27 cellular contexts compared by ENCODE assay signal in the genomic region with DNA sequence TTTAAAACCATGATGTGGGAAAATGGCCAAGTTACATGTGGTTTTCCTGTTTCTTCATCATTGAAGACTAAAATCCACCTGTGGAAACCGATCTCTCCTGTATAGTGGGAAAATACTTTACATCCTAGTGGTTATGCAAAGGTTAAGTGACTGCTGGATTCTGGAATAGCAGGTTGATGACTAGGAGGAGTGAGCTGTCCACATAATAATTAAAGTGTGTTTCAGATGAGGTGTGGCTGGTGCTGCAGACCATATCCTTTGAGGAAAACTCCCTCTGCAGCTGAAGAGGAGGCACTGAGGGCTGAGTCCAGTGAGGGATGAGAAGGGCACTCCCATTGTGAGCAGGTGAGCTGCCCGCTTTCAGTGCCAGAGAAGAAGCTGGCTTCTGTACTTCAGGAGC. TPM values are rescaled to one million over a fixed set of nuclear protein-coding genes. Genes with fewer than 3 reads are reported as not detected.
DNase-seq lines count a peak whose midpoint lies in the region; ATAC-seq and TF ChIP-seq lines count a peak whose summit lies in the region.
"Had no signal": no experiment of that assay in that cellular context is flagged by ENCODE, and none has a peak within 500 bp of the region (broad histone marks: within the 10 kb centered on the region; RNA-seq: fewer than 3 reads in every experiment).

No MANE protein-coding gene starts in this region.

- ATAC-seq in HG02759 (IDR thresholded peaks at IDR 0.05; ENCODE audit: unreplicated experiment), result no peak
- no peak for ATAC-seq in HG02885 (IDR thresholded peaks at IDR 0.05; ENCODE audit: poor library complexity, unreplicated experiment)
- no peak for ATAC-seq in natural killer cell treated with Interleukin-12 subunit alpha and Interleukin-12 subunit beta and Interleukin-15 and Interleukin-18, amount 100 ng/mL, for 72 hours
- ATAC-seq: CD8-positive, alpha-beta T cell; foreskin keratinocyte; Right ventricle myocardium inferior; stimulated activated naive CD8-positive, alpha-beta T cell treated with anti-CD3 and anti-CD28 coated beads, Interleukin-15, amount 100 ng/mL, for 72 hours had no signal

- no peaks in the 10 kb centered on the region for H3K27me3 Mint-ChIP-seq in natural killer cell treated with Interleukin-12 subunit alpha and Interleukin-12 subunit beta and Interleukin-15 and Interleukin-18, amount 100 ng/mL, for 72 hours
- H3K27me3 Mint-ChIP-seq: stimulated activated naive CD8-positive, alpha-beta T cell treated with anti-CD3 and anti-CD28 coated beads, Interleukin-15, amount 100 ng/mL, for 72 hours had no signal

- H3K4me2 ChIP-seq in mammary epithelial cell (ENCODE audit: insufficient read depth, low read depth, low read length), result no peak overlapping the region
- H3K4me2 ChIP-seq: hepatocyte had no signal

- no peaks in the 10 kb centered on the region for H3K9me3 ChIP-seq in mammary epithelial cell (replicated peaks; ENCODE audit: insufficient read depth, low read length)
- H3K9me3 ChIP-seq: MG63, transverse colon had no signal

- peaks cover 8% of the 10 kb centered on the region for H3K36me3 Mint-ChIP-seq in natural killer cell treated with Interleukin-12 subunit alpha and Interleukin-12 subunit beta and Interleukin-15 and Interleukin-18, amount 100 ng/mL, for 72 hours
- H3K36me3 Mint-ChIP-seq: activated naive CD8-positive, alpha-beta T cell; CD8-positive, alpha-beta T cell had no signal

- CTCF ChIA-PET in mammary epithelial cell (lab: Charles Lee; ENCODE audit: low non-redundant PET), result no interaction called here

- TF ChIP-seq CTCF in mammary epithelial cell (conservative IDR thresholded peaks at IDR 0.05 in 1 of 2, IDR thresholded peaks at IDR 0.05 in 1 of 2; ENCODE audit: extremely low read depth in 1 of 2, insufficient read depth in 1 of 2, low read depth in 1 of 2, low read length in 2 of 2), result peak in 1 of 2 donors; percentile 34

- H3K27ac ChIP-seq in mammary epithelial cell (ENCODE audit: insufficient read depth, low read depth, low read length) (no peak overlapping the region), layer of hippocampus (ENCODE audit: low read depth, low read length) (peak overlapping the region; percentile 14)
- H3K27ac ChIP-seq: coronary artery, foreskin keratinocyte, hepatocyte, transverse colon had no signal

- H3K79me2 ChIP-seq in mammary epithelial cell (ENCODE audit: insufficient read depth, low read length), result no peaks in the 10 kb centered on the region
- H3K79me2 ChIP-seq: hepatocyte had no signal

- DNase-seq in DMS53 treated with DMSO at 0.1 percent for 48 hours (lab: John Stamatoyannopoulos, UW; ENCODE audit: unreplicated experiment) (peak; percentile 78), NCI-H510A (lab: John Stamatoyannopoulos, UW) (peak; percentile 21), mammary epithelial cell (peak; percentile 42)
- DNase-seq in activated effector memory CD4-positive, alpha-beta T cell treated with Interleukin-2 at 50 U/mL for 16 hours, result no peak
- DNase-seq in natural killer cell treated with Interleukin-12 subunit alpha and Interleukin-12 subunit beta and Interleukin-15 and Interleukin-18, amount 100 ng/mL, for 72 hours (ENCODE audit: low spot score), result no peak
- DNase-seq: CD8-positive, alpha-beta T cell; EL; H9; MG63; NCI-H1694 treated with DMSO at 0.1 percent for 48 hours; NCI-H446 treated with DMSO at 0.1 percent for 48 hours; occipital lobe; retina; stimulated activated CD4-positive, alpha-beta T cell treated with anti-CD3 and anti-CD28 coated beads, Interleukin-4, amount 100 ng/mL, for 4 hours; stimulated activated naive CD8-positive, alpha-beta T cell treated with anti-CD3 and anti-CD28 coated beads, Interleukin-15, amount 100 ng/mL, for 72 hours; SW 1271; transverse colon had no signal

- H3K4me3 ChIP-seq in mammary epithelial cell (replicated peaks in 1 of 3; ENCODE audit: insufficient read depth in 1 of 3, low read depth in 2 of 3, low read length in 3 of 3), result no peak overlapping the region
- H3K4me3 ChIP-seq: coronary artery, hepatocyte, lung, MG63, transverse colon had no signal

- H3K9me3 Mint-ChIP-seq in natural killer cell treated with Interleukin-12 subunit alpha and Interleukin-12 subunit beta and Interleukin-15 and Interleukin-18, amount 100 ng/mL, for 72 hours, result peaks cover 28% of the 10 kb centered on the region

- in situ Hi-C loops in mammary epithelial cell (cut with MboI; ENCODE audit: low sequenced_read_pairs in 2 of 2), result no loop called here

- dilution Hi-C loops in mammary epithelial cell (cut with HindIII; ENCODE audit: low sequenced_read_pairs), result no loop called here

- no peak overlapping the region for H3K27ac Mint-ChIP-seq in natural killer cell treated with Interleukin-12 subunit alpha and Interleukin-12 subunit beta and Interleukin-15 and Interleukin-18, amount 100 ng/mL, for 72 hours
- H3K27ac Mint-ChIP-seq: activated naive CD8-positive, alpha-beta T cell; CD8-positive, alpha-beta T cell; stimulated activated naive CD8-positive, alpha-beta T cell treated with anti-CD3 and anti-CD28 coated beads, Interleukin-15, amount 100 ng/mL, for 72 hours had no signal

- BruUV-seq in mammary epithelial cell (replicated peaks; lab: Mats Ljungman, UMichigan), result no TSS peak

- intact Hi-C loops in mammary epithelial cell (cut with micrococcal nuclease), result loop anchor here (2.0 kb wide), 1 partner anchor 109 kb away; no protein-coding TSS in a partner anchor

- H3K4me3 Mint-ChIP-seq in natural killer cell treated with Interleukin-12 subunit alpha and Interleukin-12 subunit beta and Interleukin-15 and Interleukin-18, amount 100 ng/mL, for 72 hours, result no peak overlapping the region
- H3K4me3 Mint-ChIP-seq: activated naive CD8-positive, alpha-beta T cell; CD8-positive, alpha-beta T cell; H9; stimulated activated naive CD8-positive, alpha-beta T cell treated with anti-CD3 and anti-CD28 coated beads, Interleukin-15, amount 100 ng/mL, for 72 hours had no signal

- no peaks in the 10 kb centered on the region for H4K20me1 ChIP-seq in mammary epithelial cell (ENCODE audit: insufficient read depth, low read length)

- H3K4me1 ChIP-seq in mammary epithelial cell (ENCODE audit: insufficient read depth, low read length), result no peaks in the 10 kb centered on the region
- H3K4me1 ChIP-seq: foreskin keratinocyte, transverse colon had no signal

- no peaks in the 10 kb centered on the region for H3K4me1 Mint-ChIP-seq in natural killer cell treated with Interleukin-12 subunit alpha and Interleukin-12 subunit beta and Interleukin-15 and Interleukin-18, amount 100 ng/mL, for 72 hours (ENCODE audit: low read depth in 2 of 2)
- H3K4me1 Mint-ChIP-seq: stimulated activated naive CD8-positive, alpha-beta T cell treated with anti-CD3 and anti-CD28 coated beads, Interleukin-15, amount 100 ng/mL, for 72 hours had no signal

- no peaks in the 10 kb centered on the region for H3K36me3 ChIP-seq in mammary epithelial cell (ENCODE audit: insufficient read depth, low read length)
- H3K36me3 ChIP-seq: MG63, transverse colon had no signal

- no peaks in the 10 kb centered on the region for H3K27me3 ChIP-seq in mammary epithelial cell (ENCODE audit: insufficient read depth, low read length)
- H3K27me3 ChIP-seq in layer of hippocampus (ENCODE audit: control insufficient read depth, insufficient read depth, low read length), result no peaks in the 10 kb centered on the region
- H3K27me3 ChIP-seq: foreskin keratinocyte, MG63, transverse colon had no signal

- 47% methylated on average over 2 of the region's 2 CpGs for WGBS in mammary epithelial cell (ENCODE audit: low coverage, missing lambda C conversion rate)

- no peak overlapping the region for H2AFZ ChIP-seq in mammary epithelial cell (ENCODE audit: low read depth, low read length)
- H2AFZ ChIP-seq: hepatocyte had no signal

- no peak overlapping the region for H3K9ac ChIP-seq in mammary epithelial cell (ENCODE audit: insufficient read depth, low read length)

RNA-seq across cellular contexts. Expression of a gene that starts 43.2 kb away (rescaled TPM):
- under 1 TPM; 0.21 to 0.83 TPM for total RNA-seq in mammary epithelial cell
- 0.41 TPM for polyA plus RNA-seq in mammary epithelial cell
- polyA minus RNA-seq in mammary epithelial cell, result not detected
- not detected for total RNA-seq in natural killer cell treated with Interleukin-12 subunit alpha and Interleukin-12 subunit beta and Interleukin-15 and Interleukin-18, amount 100 ng/mL, for 72 hours
- total RNA-seq: activated CD8-positive, alpha-beta memory T cell treated with anti-CD3 and anti-CD28 coated beads for 36 hours; CD8-positive, alpha-beta T cell had no signal
- polyA plus RNA-seq: foreskin keratinocyte had no signal

Comparison
In these comparisons a context has a peak if more than half of its experiments do, and no peak if none do; other contexts are left out.
1. DNase-seq: peak in DMS53 treated with DMSO at 0.1 percent for 48 hours (single experiment), NCI-H510A (single experiment) and mammary epithelial cell (single experiment); none in activated effector memory CD4-positive, alpha-beta T cell treated with Interleukin-2 at 50 U/mL for 16 hours (single experiment) and natural killer cell treated with Interleukin-12 subunit alpha and Interleukin-12 subunit beta and Interleukin-15 and Interleukin-18, amount 100 ng/mL, for 72 hours (single experiment).